In the genomic region with DNA sequence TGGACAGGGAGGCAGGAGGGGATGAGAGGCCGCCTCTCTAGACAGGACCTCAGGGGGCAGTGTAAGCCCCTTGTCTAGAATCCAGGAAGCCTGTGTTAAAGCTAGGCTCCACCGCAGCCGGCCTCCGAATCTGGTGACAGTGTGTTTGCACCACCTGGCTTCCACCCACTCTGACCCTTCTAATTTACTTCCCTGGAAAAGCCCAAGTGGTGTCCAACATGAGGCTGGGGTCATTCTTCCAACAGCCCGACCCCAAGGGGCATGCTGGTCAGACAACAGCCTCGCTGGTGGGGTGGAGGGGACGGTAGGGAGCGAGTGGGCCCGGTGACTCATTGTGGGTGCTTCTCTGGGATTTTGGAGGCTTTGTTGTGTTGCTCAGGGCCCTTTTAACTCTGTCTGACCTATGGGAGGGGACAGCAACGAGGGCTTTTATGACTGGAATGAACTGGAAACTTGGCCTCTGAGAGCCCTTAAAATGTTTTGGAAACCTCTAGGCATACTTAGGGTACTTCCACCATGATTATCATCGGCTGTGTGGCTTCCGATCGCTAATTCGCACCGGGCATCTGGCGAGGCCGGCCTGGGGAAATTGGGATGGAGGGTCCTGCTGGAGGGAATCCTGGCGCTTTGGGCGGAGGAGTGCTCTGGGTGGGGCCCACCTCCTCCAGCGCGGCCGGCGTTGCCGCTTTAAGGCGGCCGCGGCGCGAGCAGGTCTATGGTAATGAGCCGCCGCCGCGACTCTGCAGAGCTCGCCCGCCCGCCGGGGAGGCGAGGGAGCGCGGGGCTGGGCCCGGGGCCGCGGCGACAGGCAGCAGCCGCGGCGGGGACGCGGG, we compare ENCODE assay signal across 8 cellular contexts. TPM values are rescaled to one million over a fixed set of nuclear protein-coding genes. Genes with fewer than 3 reads are reported as not detected.
DNase-seq lines count a peak whose midpoint lies in the region; ATAC-seq and TF ChIP-seq lines count a peak whose summit lies in the region.

A gene with protein sequence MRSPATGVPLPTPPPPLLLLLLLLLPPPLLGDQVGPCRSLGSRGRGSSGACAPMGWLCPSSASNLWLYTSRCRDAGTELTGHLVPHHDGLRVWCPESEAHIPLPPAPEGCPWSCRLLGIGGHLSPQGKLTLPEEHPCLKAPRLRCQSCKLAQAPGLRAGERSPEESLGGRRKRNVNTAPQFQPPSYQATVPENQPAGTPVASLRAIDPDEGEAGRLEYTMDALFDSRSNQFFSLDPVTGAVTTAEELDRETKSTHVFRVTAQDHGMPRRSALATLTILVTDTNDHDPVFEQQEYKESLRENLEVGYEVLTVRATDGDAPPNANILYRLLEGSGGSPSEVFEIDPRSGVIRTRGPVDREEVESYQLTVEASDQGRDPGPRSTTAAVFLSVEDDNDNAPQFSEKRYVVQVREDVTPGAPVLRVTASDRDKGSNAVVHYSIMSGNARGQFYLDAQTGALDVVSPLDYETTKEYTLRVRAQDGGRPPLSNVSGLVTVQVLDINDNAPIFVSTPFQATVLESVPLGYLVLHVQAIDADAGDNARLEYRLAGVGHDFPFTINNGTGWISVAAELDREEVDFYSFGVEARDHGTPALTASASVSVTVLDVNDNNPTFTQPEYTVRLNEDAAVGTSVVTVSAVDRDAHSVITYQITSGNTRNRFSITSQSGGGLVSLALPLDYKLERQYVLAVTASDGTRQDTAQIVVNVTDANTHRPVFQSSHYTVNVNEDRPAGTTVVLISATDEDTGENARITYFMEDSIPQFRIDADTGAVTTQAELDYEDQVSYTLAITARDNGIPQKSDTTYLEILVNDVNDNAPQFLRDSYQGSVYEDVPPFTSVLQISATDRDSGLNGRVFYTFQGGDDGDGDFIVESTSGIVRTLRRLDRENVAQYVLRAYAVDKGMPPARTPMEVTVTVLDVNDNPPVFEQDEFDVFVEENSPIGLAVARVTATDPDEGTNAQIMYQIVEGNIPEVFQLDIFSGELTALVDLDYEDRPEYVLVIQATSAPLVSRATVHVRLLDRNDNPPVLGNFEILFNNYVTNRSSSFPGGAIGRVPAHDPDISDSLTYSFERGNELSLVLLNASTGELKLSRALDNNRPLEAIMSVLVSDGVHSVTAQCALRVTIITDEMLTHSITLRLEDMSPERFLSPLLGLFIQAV (N-terminal part only) (plus strand): TSS at position 743 of the 833 bp plus-strand sequence. CDS start 541 bp downstream, outside the sequence.

- no peaks in the 10 kb centered on the region for H3K9me3 ChIP-seq in right atrium auricular region

- in situ Hi-C loops in KBM-7 (cut with MboI; ENCODE audit: low pct_unique_long_range_greater_than_20kb, low sequenced_read_pairs): no loop called here

- TF ChIP-seq CTCF in right atrium auricular region (IDR thresholded peaks at IDR 0.05): no peak

- H3K4me3 ChIP-seq in right atrium auricular region: peak within 1 kb of the TSS; percentile 66 to 70

- peak; percentile 78 for ATAC-seq in GM21576 (IDR thresholded peaks at IDR 0.05; ENCODE audit: unreplicated experiment)

- peak; percentile 30 for DNase-seq in DMS79 (lab: John Stamatoyannopoulos, UW)
- DNase-seq in KBM-7: peak; percentile 64
- DNase-seq in SKM-1 treated with dmso at 0.1 percent for 144 hours (lab: John Stamatoyannopoulos, UW; ENCODE audit: unreplicated experiment): peak; percentile 41
- DNase-seq in amniotic epithelial cell (ENCODE audit: low read depth): peak; percentile 38
- no peak for DNase-seq in right atrium auricular region (ENCODE audit: low spot score)
- peak; percentile 79 for DNase-seq in putamen (ENCODE audit: low spot score)
- DNase-seq in dedifferentiated amniotic fluid mesenchymal stem cell (ENCODE audit: extremely low spot score): no peak

- peaks cover 0 to 28% of the 10 kb centered on the region in 2 donors for H3K4me1 ChIP-seq in right atrium auricular region

- peak within 1 kb of the TSS in 1 of 2 donors; percentile 18 for H3K27ac ChIP-seq in right atrium auricular region

- H3K36me3 ChIP-seq in right atrium auricular region: no peaks in the 10 kb centered on the region

- no peaks in the 10 kb centered on the region for H3K27me3 ChIP-seq in right atrium auricular region

RNA-seq across cellular contexts. Expression of the gene that starts here (rescaled TPM):
- 10 to 100 TPM; 20.2 to 23.7 TPM for total RNA-seq in right atrium auricular region

Comparison
In these comparisons a context has a peak if more than half of its experiments do, and no peak if none do; other contexts are left out.
1. DNase-seq: peak in DMS79 (single experiment), KBM-7 (single experiment), SKM-1 treated with dmso at 0.1 percent for 144 hours (single experiment), amniotic epithelial cell (single experiment) and putamen (single experiment); none in right atrium auricular region (single experiment) and dedifferentiated amniotic fluid mesenchymal stem cell (single experiment).